Comparison of ENCODE assay signal across 30 cellular contexts in genomic region chr11:3922056-3922455, GRCh38.
"Had no signal": no experiment of that assay in that cellular context is flagged by ENCODE, and none has a peak within 500 bp of the region (broad histone marks: within the 10 kb centered on the region; RNA-seq: fewer than 3 reads in every experiment).

No MANE protein-coding gene starts in this region.

- H3K36me3 ChIP-seq: adrenal gland, gastrocnemius medialis, right atrium auricular region, thoracic aorta, uterus had no signal

- H3K27ac Mint-ChIP-seq: mesothelial cell of epicardium; T-helper 1 cell treated with Interleukin-12 subunit alpha and Interleukin-12 subunit beta and Interleukin-4 antibody, amounts not matched to agents 30 μg/mL and 1 μg/mL, for 36 hours; type B pancreatic cell had no signal

- H3K9me3 Mint-ChIP-seq: neural crest cell had no signal

- H3K27me3 Mint-ChIP-seq: naive B cell, type B pancreatic cell had no signal

- H3K27ac ChIP-seq: adrenal gland, body of pancreas, hepatocyte, parathyroid adenoma, right atrium auricular region, thoracic aorta, uterus, VCaP had no signal

- ATAC-seq: activated naive CD4-positive, alpha-beta T cell treated with anti-CD3 and anti-CD28 coated beads, Interleukin-2, amount 50 U/mL, for 72 hours; activated T-cell treated with anti-CD3 and anti-CD28 coated beads, Interleukin-2, amount 50 U/mL, for 72 hours; body of pancreas; gastrocnemius medialis; left cardiac atrium; left ventricle myocardium superior had no signal

- H3K4me1 ChIP-seq: body of pancreas, parathyroid adenoma, uterus had no signal

- H3K4me3 ChIP-seq: adrenal gland, body of pancreas, gastrocnemius medialis, hepatocyte, right atrium auricular region, smooth muscle cell, thoracic aorta, uterus had no signal

- H3K27me3 ChIP-seq: adrenal gland, body of pancreas, gastrocnemius medialis, hepatocyte, right atrium auricular region, uterus had no signal

- H3K36me3 Mint-ChIP-seq: type B pancreatic cell had no signal

- H3K4me1 Mint-ChIP-seq: neural crest cell had no signal

- H3K4me3 Mint-ChIP-seq: mesothelial cell of epicardium; naive B cell; neural crest cell; T-helper 1 cell treated with Interleukin-12 subunit alpha and Interleukin-12 subunit beta and Interleukin-4 antibody, amounts not matched to agents 30 μg/mL and 1 μg/mL, for 36 hours; type B pancreatic cell had no signal

- DNase-seq: activated CD4-positive, alpha-beta T cell treated with anti-CD3 and anti-CD28 coated beads for 4 hours; activated CD4-positive, alpha-beta T cell treated with anti-CD3 and anti-CD28 coated beads, Interleukin-2, amount 50 U/mL, for 4 hours; activated naive CD4-positive, alpha-beta T cell; activated T-cell treated with anti-CD3 and anti-CD28 coated beads for 4 hours; activated T-cell treated with anti-CD3 and anti-CD28 coated beads, Interleukin-2, amount 50 U/mL, for 72 hours; adrenal gland; aorta; body of pancreas; dermis blood vessel endothelial cell; effector CD4-positive, alpha-beta T cell; gastrocnemius medialis; left cardiac atrium; left ventricle myocardium superior; naive B cell; occipital lobe; stimulated activated CD4-positive, alpha-beta T cell treated with anti-CD3 and anti-CD28 coated beads, Interleukin-1b, Interleukin-23, amount 100 ng/mL, for 48 hours; stimulated activated naive CD4-positive, alpha-beta T cell treated with Interleukin-2 at 50 U/mL for 16 hours; T-helper 9 cell; uterus had no signal

- H3K9me3 ChIP-seq: adrenal gland, body of pancreas, gastrocnemius medialis, right atrium auricular region, thoracic aorta, uterus had no signal
